ENCODE assay signal across 9 cellular contexts in the genomic region with DNA sequence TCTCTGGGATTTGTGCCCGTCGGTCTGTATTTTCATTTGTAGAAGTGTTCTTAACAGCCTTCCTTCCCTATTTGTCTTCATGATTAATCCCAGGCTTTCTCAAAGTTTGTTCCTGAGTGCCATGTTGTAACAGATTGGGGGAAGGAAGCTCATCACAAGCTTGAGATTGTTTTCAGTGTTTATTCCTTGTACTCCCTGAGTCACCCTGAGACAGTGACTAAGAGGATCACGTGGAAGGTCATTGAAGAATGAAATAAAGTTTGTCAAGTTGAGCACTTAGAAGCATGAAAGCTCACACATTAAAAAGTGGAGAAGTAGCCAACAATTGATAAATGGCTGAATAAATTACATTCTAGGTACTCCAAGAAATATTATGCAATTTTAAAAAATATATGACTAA.
DNase-seq lines count a peak whose midpoint lies in the region; ATAC-seq lines count a peak whose summit lies in the region.
"Had no signal": no experiment of that assay in that cellular context is flagged by ENCODE, and none has a peak within 500 bp of the region (broad histone marks: within the 10 kb centered on the region; RNA-seq: fewer than 3 reads in every experiment).

No MANE protein-coding gene starts in this region.

- CTCF ChIA-PET in activated CD4-positive, alpha-beta memory T cell treated with anti-CD3 and anti-CD28 coated beads for 36 hours (lab: Charles Lee), result no interaction called here

- DNase-seq in NCI-H460 (ENCODE audit: extremely low read depth, low read depth) (peak; percentile 54), fibroblast of gingiva (ENCODE audit: low read depth) (peak; percentile 60), stromal cell of bone marrow (ENCODE audit: low read depth) (peak; percentile 69), KG1 (lab: John Stamatoyannopoulos, UW) (no peak)
- DNase-seq in activated CD4-positive, alpha-beta memory T cell treated with anti-CD3 and anti-CD28 coated beads for 36 hours, result no peak
- DNase-seq: anterior cingulate cortex, left ventricle myocardium inferior had no signal

- no peaks in the 10 kb centered on the region for H3K9me3 Mint-ChIP-seq in activated CD4-positive, alpha-beta memory T cell treated with anti-CD3 and anti-CD28 coated beads for 36 hours

- no peak overlapping the region for H3K4me3 Mint-ChIP-seq in activated CD4-positive, alpha-beta memory T cell treated with anti-CD3 and anti-CD28 coated beads for 36 hours

- POLR2A ChIA-PET in activated CD4-positive, alpha-beta memory T cell treated with anti-CD3 and anti-CD28 coated beads for 36 hours (lab: Charles Lee), result no interaction called here

- H3K27ac Mint-ChIP-seq in activated CD4-positive, alpha-beta memory T cell treated with anti-CD3 and anti-CD28 coated beads for 36 hours, result no peak overlapping the region

- peaks cover 7% of the 10 kb centered on the region for H3K27me3 Mint-ChIP-seq in activated CD4-positive, alpha-beta memory T cell treated with anti-CD3 and anti-CD28 coated beads for 36 hours

- intact Hi-C loops in activated CD4-positive, alpha-beta memory T cell treated with anti-CD3 and anti-CD28 coated beads for 36 hours (cut with micrococcal nuclease), result no loop called here

- H3K4me1 Mint-ChIP-seq in activated CD4-positive, alpha-beta memory T cell treated with anti-CD3 and anti-CD28 coated beads for 36 hours (ENCODE audit: low read depth), result no peaks in the 10 kb centered on the region

- ATAC-seq in GM21360 (IDR thresholded peaks at IDR 0.05; ENCODE audit: unreplicated experiment) (peak; percentile 35), HG03442 (IDR thresholded peaks at IDR 0.05; ENCODE audit: unreplicated experiment) (no peak)

- H3K36me3 Mint-ChIP-seq in activated CD4-positive, alpha-beta memory T cell treated with anti-CD3 and anti-CD28 coated beads for 36 hours, result no peaks in the 10 kb centered on the region

Comparison
In these comparisons a context has a peak if more than half of its experiments do, and no peak if none do; other contexts are left out.
1. DNase-seq: peak in NCI-H460 (single experiment), fibroblast of gingiva (single experiment) and stromal cell of bone marrow (single experiment); none in KG1 (single experiment) and activated CD4-positive, alpha-beta memory T cell treated with anti-CD3 and anti-CD28 coated beads for 36 hours (single experiment).